1 cellular context compared by ENCODE assay signal in the genomic region with DNA sequence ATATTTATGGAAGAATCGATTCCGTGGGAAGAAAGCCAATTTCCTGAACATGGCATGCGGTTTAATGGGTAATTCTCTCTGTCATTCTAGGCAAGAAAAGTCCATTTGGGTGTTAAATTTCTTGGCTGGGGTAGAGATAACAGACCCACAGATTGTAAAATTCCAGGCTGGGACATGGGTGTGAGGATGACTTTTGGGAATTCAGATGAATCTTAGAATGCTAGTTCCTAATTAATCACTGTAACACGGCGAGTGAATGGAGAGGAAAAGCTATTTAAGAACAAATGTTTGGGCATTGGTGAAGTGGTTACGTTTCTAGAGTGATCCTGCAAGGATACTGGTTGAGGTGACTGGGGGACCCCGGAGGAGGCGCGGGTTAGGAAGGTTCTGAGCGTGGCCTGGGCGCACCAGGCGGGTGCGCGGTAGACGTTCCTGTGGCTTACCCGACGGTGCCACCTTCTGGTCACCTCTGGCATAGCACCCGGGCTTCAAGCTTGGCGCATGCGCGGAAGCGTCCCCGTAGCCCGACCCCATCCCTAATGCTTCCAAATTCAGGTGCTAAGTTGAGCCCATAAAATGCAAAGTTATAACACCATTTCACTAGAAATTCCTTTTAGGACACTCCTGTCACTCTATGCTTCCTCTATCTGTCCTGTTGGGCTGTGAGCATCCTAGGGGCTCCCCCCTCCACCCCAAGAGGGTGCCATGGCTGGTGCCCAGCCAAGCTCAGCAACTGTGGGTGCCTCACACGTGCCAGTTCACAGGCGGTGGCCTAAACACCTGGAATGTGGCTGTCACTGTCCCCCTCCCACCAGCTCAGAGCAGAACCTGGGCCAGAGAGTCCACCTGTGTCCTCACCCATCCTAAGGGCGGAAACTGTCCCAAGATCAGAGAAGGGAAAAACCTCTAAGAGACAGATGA.
A peak's percentile ranks its signal among the peaks of the same experiment; 100 is the strongest.
TF ChIP-seq lines count a peak whose summit lies in the region.

No MANE protein-coding gene starts in this region.

TF ChIP-seq in SK-N-SH, 30 proteins besides CTCF, POLR2A, EP300 and RAD21 (continued from another document):
- TF ChIP-seq, protein P1, sequence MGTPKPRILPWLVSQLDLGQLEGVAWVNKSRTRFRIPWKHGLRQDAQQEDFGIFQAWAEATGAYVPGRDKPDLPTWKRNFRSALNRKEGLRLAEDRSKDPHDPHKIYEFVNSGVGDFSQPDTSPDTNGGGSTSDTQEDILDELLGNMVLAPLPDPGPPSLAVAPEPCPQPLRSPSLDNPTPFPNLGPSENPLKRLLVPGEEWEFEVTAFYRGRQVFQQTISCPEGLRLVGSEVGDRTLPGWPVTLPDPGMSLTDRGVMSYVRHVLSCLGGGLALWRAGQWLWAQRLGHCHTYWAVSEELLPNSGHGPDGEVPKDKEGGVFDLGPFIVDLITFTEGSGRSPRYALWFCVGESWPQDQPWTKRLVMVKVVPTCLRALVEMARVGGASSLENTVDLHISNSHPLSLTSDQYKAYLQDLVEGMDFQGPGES (IDR thresholded peaks at IDR 0.05; ENCODE audit: low read depth, low read length), result no peak
- no peak for TF ChIP-seq USF2 (IDR thresholded peaks at IDR 0.05; ENCODE audit: borderline replicate concordance, low read depth, low read length)
- no peak for TF ChIP-seq SIN3A (IDR thresholded peaks at IDR 0.05; ENCODE audit: borderline replicate concordance, low read depth, low read length)
- TF ChIP-seq TEAD4 (IDR thresholded peaks at IDR 0.05; ENCODE audit: borderline replicate concordance, insufficient read depth), result no peak
- no peak for TF ChIP-seq TCF12 (IDR thresholded peaks at IDR 0.05)
- peak; percentile 98 for TF ChIP-seq SMC3 (IDR thresholded peaks at IDR 0.05; ENCODE audit: low read depth, low read length)
